18 cellular contexts compared by ENCODE assay signal in the genomic region with DNA sequence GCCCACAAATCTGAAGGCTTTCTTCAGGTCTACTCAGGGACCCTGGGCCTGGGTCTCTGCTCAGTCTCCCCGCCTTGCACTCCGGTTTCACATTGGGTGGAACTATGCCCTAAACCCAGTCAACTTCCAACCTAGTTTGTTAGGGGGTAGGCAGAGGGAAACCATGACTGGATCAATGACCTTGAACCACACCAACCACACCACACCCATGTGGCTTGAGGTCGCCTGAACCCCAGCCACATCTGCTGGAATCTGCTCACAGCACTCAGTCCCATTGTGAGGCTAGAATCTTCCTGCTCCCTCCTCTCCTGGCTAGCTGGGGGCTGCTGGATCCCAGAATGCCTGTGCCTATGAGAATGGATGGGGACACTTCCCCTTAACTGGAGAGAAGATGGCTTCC. TPM values are rescaled to one million over a fixed set of nuclear protein-coding genes. Genes with fewer than 3 reads are reported as not detected.
A peak's percentile ranks its signal among the peaks of the same experiment; 100 is the strongest.
DNase-seq lines count a peak whose midpoint lies in the region; ATAC-seq and TF ChIP-seq lines count a peak whose summit lies in the region.
"Had no signal": no experiment of that assay in that cellular context is flagged by ENCODE, and none has a peak within 500 bp of the region (broad histone marks: within the 10 kb centered on the region; RNA-seq: fewer than 3 reads in every experiment).

No MANE protein-coding gene starts in this region.

- H3K36me3 Mint-ChIP-seq in activated CD4-positive, alpha-beta T cell treated with anti-CD3 and anti-CD28 coated beads, Interleukin-2, amount 10 ng/mL, durations not matched to agents 7 days and 5 days (ENCODE audit: low read depth): peaks cover 42% of the 10 kb centered on the region
- H3K36me3 Mint-ChIP-seq in activated naive CD8-positive, alpha-beta T cell treated with anti-CD3 and anti-CD28 coated beads, Interleukin-2, amount 50 U/mL, for 24 hours (ENCODE audit: low read depth): peaks cover 54% of the 10 kb centered on the region
- H3K36me3 Mint-ChIP-seq in naive thymus-derived CD4-positive, alpha-beta T cell: peaks cover 5 to 30% (median 15%) of the 10 kb centered on the region in 5 donors

- peaks cover 5 to 80% (median 12%) of the 10 kb centered on the region in 3 experiments for H3K36me3 ChIP-seq in naive thymus-derived CD4-positive, alpha-beta T cell (ENCODE audit: control insufficient read depth in 2 of 3, insufficient read depth in 3 of 3, low read length in 3 of 3)
- H3K36me3 ChIP-seq in left lung: peaks cover 0 to 99% of the 10 kb centered on the region in 2 donors

- peaks cover 26% of the 10 kb centered on the region for H3K4me1 Mint-ChIP-seq in activated CD4-positive, alpha-beta T cell treated with anti-CD3 and anti-CD28 coated beads, Interleukin-2, amount 10 ng/mL, durations not matched to agents 7 days and 5 days
- H3K4me1 Mint-ChIP-seq in activated naive CD8-positive, alpha-beta T cell treated with anti-CD3 and anti-CD28 coated beads, Interleukin-2, amount 50 U/mL, for 24 hours: peaks cover 17% of the 10 kb centered on the region
- peaks cover 0 to 21% (median 0%) of the 10 kb centered on the region in 7 donors for H3K4me1 Mint-ChIP-seq in naive thymus-derived CD4-positive, alpha-beta T cell

- intact Hi-C loops in naive thymus-derived CD4-positive, alpha-beta T cell (cut with micrococcal nuclease): no loop called here
- intact Hi-C loops in head of caudate nucleus (cut with DNase I) (no loop called here), left lung (cut with DNase I) (no loop called here)

- no peaks in the 10 kb centered on the region for H3K27me3 Mint-ChIP-seq in activated CD4-positive, alpha-beta T cell treated with anti-CD3 and anti-CD28 coated beads, Interleukin-2, amount 10 ng/mL, durations not matched to agents 7 days and 5 days
- no peaks in the 10 kb centered on the region for H3K27me3 Mint-ChIP-seq in activated naive CD8-positive, alpha-beta T cell treated with anti-CD3 and anti-CD28 coated beads, Interleukin-2, amount 50 U/mL, for 24 hours
- no peaks in the 10 kb centered on the region for H3K27me3 Mint-ChIP-seq in naive thymus-derived CD4-positive, alpha-beta T cell

- peaks cover 0 to 3% of the 10 kb centered on the region in 2 donors for H3K4me1 ChIP-seq in naive thymus-derived CD4-positive, alpha-beta T cell (ENCODE audit: control insufficient read depth in 2 of 2, insufficient read depth in 2 of 2, low read length in 2 of 2)
- H3K4me1 ChIP-seq in left lung: no peaks in the 10 kb centered on the region

- H3K9me3 Mint-ChIP-seq in activated CD4-positive, alpha-beta T cell treated with anti-CD3 and anti-CD28 coated beads, Interleukin-2, amount 10 ng/mL, durations not matched to agents 7 days and 5 days: no peaks in the 10 kb centered on the region
- H3K9me3 Mint-ChIP-seq in activated naive CD8-positive, alpha-beta T cell treated with anti-CD3 and anti-CD28 coated beads, Interleukin-2, amount 50 U/mL, for 24 hours: no peaks in the 10 kb centered on the region
- H3K9me3 Mint-ChIP-seq in naive thymus-derived CD4-positive, alpha-beta T cell: no peaks in the 10 kb centered on the region

- no peak overlapping the region for H3K4me3 Mint-ChIP-seq in activated CD4-positive, alpha-beta T cell treated with anti-CD3 and anti-CD28 coated beads, Interleukin-2, amount 10 ng/mL, durations not matched to agents 7 days and 5 days
- no peak overlapping the region for H3K4me3 Mint-ChIP-seq in activated naive CD8-positive, alpha-beta T cell treated with anti-CD3 and anti-CD28 coated beads, Interleukin-2, amount 50 U/mL, for 24 hours
- peak overlapping the region in 1 of 10 donors; percentile 35 for H3K4me3 Mint-ChIP-seq in naive thymus-derived CD4-positive, alpha-beta T cell
- H3K4me3 Mint-ChIP-seq: CD14-positive monocyte had no signal

- H3K4me3 ChIP-seq in naive thymus-derived CD4-positive, alpha-beta T cell (ENCODE audit: low read length): no peak overlapping the region
- H3K4me3 ChIP-seq in left lung: no peak overlapping the region

- peak; percentile 50 for DNase-seq in activated CD4-positive, alpha-beta T cell treated with anti-CD3 and anti-CD28 coated beads, Interleukin-2, amount 10 ng/mL, durations not matched to agents 7 days and 5 days
- DNase-seq in activated CD4-positive, alpha-beta T cell treated with anti-CD3 and anti-CD28 coated beads for 48 hours: no peak
- DNase-seq in HCEC 1CT (peak; percentile 11), head of caudate nucleus (no peak), left lung (no peak)
- DNase-seq in activated naive CD8-positive, alpha-beta T cell treated with anti-CD3 and anti-CD28 coated beads, Interleukin-2, amount 50 U/mL, for 24 hours: no peak
- no peak for DNase-seq in naive thymus-derived CD4-positive, alpha-beta T cell
- DNase-seq: COR-L47, DMS53, MV-4-11, NCI-H1436 treated with DMSO at 0.1 percent for 48 hours, NCI-H2081 treated with DMSO at 0.1 percent for 48 hours, NCI-H524 treated with DMSO at 0.1 percent for 48 hours, RPMI8226 had no signal

- ATAC-seq in activated naive CD8-positive, alpha-beta T cell treated with anti-CD3 and anti-CD28 coated beads, Interleukin-2, amount 50 U/mL, for 24 hours: peak; percentile 55
- ATAC-seq in naive thymus-derived CD4-positive, alpha-beta T cell: peak; percentile 31
- ATAC-seq in left lung: no peak
- ATAC-seq in GM18861 (IDR thresholded peaks at IDR 0.05; ENCODE audit: unreplicated experiment): no peak
- ATAC-seq: HCT116 had no signal

- no peaks in the 10 kb centered on the region for H3K9me3 ChIP-seq in naive thymus-derived CD4-positive, alpha-beta T cell (ENCODE audit: control insufficient read depth in 2 of 3, low read length in 3 of 3)
- H3K9me3 ChIP-seq in left lung: no peaks in the 10 kb centered on the region

- no peak for TF ChIP-seq CTCF in left lung (IDR thresholded peaks at IDR 0.05)

- POLR2A ChIA-PET in activated CD4-positive, alpha-beta T cell treated with anti-CD3 and anti-CD28 coated beads, Interleukin-2, amount 10 ng/mL, durations not matched to agents 7 days and 5 days (lab: Charles Lee): interaction anchor here (0.6 kb wide), 1 partner anchor 485 kb away, joined by 3 read pairs; no protein-coding TSS in a partner anchor
- POLR2A ChIA-PET in naive thymus-derived CD4-positive, alpha-beta T cell (lab: Charles Lee): no interaction called here

- no peaks in the 10 kb centered on the region for H3K27me3 ChIP-seq in naive thymus-derived CD4-positive, alpha-beta T cell (ENCODE audit: control insufficient read depth in 2 of 2, insufficient read depth in 2 of 2, low read length in 2 of 2)
- H3K27me3 ChIP-seq in left lung: no peaks in the 10 kb centered on the region

- H3K27ac Mint-ChIP-seq in activated CD4-positive, alpha-beta T cell treated with anti-CD3 and anti-CD28 coated beads, Interleukin-2, amount 10 ng/mL, durations not matched to agents 7 days and 5 days: peak overlapping the region; percentile 66
- H3K27ac Mint-ChIP-seq in activated naive CD8-positive, alpha-beta T cell treated with anti-CD3 and anti-CD28 coated beads, Interleukin-2, amount 50 U/mL, for 24 hours: peak overlapping the region; percentile 42
- H3K27ac Mint-ChIP-seq in naive thymus-derived CD4-positive, alpha-beta T cell: peak overlapping the region in 2 of 9 donors; percentile 12 to 38

- CTCF ChIA-PET in activated CD4-positive, alpha-beta T cell treated with anti-CD3 and anti-CD28 coated beads, Interleukin-2, amount 10 ng/mL, durations not matched to agents 7 days and 5 days (lab: Charles Lee): interaction anchor here (0.5 to 1.5 kb wide), 4 partner anchors 8 to 173 kb away, joined by 3 to 8 read pairs (median 5); no protein-coding TSS in a partner anchor
- CTCF ChIA-PET in naive thymus-derived CD4-positive, alpha-beta T cell (lab: Charles Lee): no interaction called here

- no peak overlapping the region for H3K27ac ChIP-seq in naive thymus-derived CD4-positive, alpha-beta T cell (ENCODE audit: low read depth, low read length)
- no peak overlapping the region for H3K27ac ChIP-seq in left lung

RNA-seq across cellular contexts. Expression of a gene that starts 17.9 kb away (rescaled TPM):
- total RNA-seq in activated CD4-positive, alpha-beta T cell treated with anti-CD3 and anti-CD28 coated beads, Interleukin-2, amount 10 ng/mL, durations not matched to agents 7 days and 5 days: 10 to 100 TPM; 52.2 to 62.9 TPM
- 10 to 100 TPM; 12.0 to 51.7 (median 15.2) TPM for total RNA-seq in naive thymus-derived CD4-positive, alpha-beta T cell
- polyA plus RNA-seq in naive thymus-derived CD4-positive, alpha-beta T cell: 10 to 100 TPM; 21.4 to 23.7 TPM
- 10 to 100 TPM; 17.0 to 24.5 TPM for total RNA-seq in left lung

RNA-seq across cellular contexts. Expression of a gene that starts 26.5 kb away (rescaled TPM):
- total RNA-seq in activated CD4-positive, alpha-beta T cell treated with anti-CD3 and anti-CD28 coated beads, Interleukin-2, amount 10 ng/mL, durations not matched to agents 7 days and 5 days: 1 to 10 TPM; 8.0 to 8.4 TPM
- total RNA-seq in naive thymus-derived CD4-positive, alpha-beta T cell: 10 to 100 TPM in 3 of 5 experiments, 1 to 10 TPM in 2; 2.6 to 67.0 (median 10.5) TPM
- polyA plus RNA-seq in naive thymus-derived CD4-positive, alpha-beta T cell: 1 to 10 TPM in 1 of 2 donors, under 1 TPM in 1; 0.69 to 1.5 TPM
- total RNA-seq in left lung: 10 to 100 TPM; 17.1 to 64.7 TPM
- total RNA-seq: G401 had no signal

RNA-seq across cellular contexts. Expression of a gene that starts 52.9 kb away (rescaled TPM):
- total RNA-seq in activated CD4-positive, alpha-beta T cell treated with anti-CD3 and anti-CD28 coated beads, Interleukin-2, amount 10 ng/mL, durations not matched to agents 7 days and 5 days: under 1 TPM; 0.72 to 0.89 TPM
- total RNA-seq in naive thymus-derived CD4-positive, alpha-beta T cell: 10 to 100 TPM in 1 of 5 experiments, 1 to 10 TPM in 4; 1.1 to 11.4 (median 3.1) TPM
- under 1 TPM; 0.02 to 0.61 TPM for polyA plus RNA-seq in naive thymus-derived CD4-positive, alpha-beta T cell
- total RNA-seq in left lung: 10 to 100 TPM; 20.6 to 23.2 TPM

Comparison
In these comparisons a context has a peak if more than half of its experiments do, and no peak if none do; other contexts are left out.
1. DNase-seq: peak in activated CD4-positive, alpha-beta T cell treated with anti-CD3 and anti-CD28 coated beads, Interleukin-2, amount 10 ng/mL, durations not matched to agents 7 days and 5 days (single experiment) and HCEC 1CT (single experiment); none in activated CD4-positive, alpha-beta T cell treated with anti-CD3 and anti-CD28 coated beads for 48 hours (single experiment), activated naive CD8-positive, alpha-beta T cell treated with anti-CD3 and anti-CD28 coated beads, Interleukin-2, amount 50 U/mL, for 24 hours (single experiment), naive thymus-derived CD4-positive, alpha-beta T cell (0 of 9), head of caudate nucleus (0 of 42) and left lung (0 of 2).
2. ATAC-seq: peak in activated naive CD8-positive, alpha-beta T cell treated with anti-CD3 and anti-CD28 coated beads, Interleukin-2, amount 50 U/mL, for 24 hours (single experiment) and naive thymus-derived CD4-positive, alpha-beta T cell (single experiment); none in left lung (single experiment) and GM18861 (single experiment).